In genomic region chr5:139404484-139404840, GRCh38 we compare ENCODE assay signal across 1 cellular context.
TF ChIP-seq lines count a peak whose summit lies in the region.

No MANE protein-coding gene starts in this region.

TF ChIP-seq in K562, 482 proteins besides CTCF, POLR2A, EP300 and RAD21:
- TF ChIP-seq ARID4B (CRISPR knock-in tag; IDR thresholded peaks at IDR 0.05) (no peak), BACH1 (tag; IDR thresholded peaks at IDR 0.05) (peak; percentile 42; the same call in 1 of the 2 replicates), MLLT1 (IDR thresholded peaks at IDR 0.05) (0 out of 4 replicates have a peak, but pooled peaks have one; percentile 15 to 29), YY1 (IDR thresholded peaks at IDR 0.05; ENCODE audit: borderline replicate concordance in 1 of 3, control insufficient read depth in 1 of 3, extremely low read depth in 1 of 3, insufficient read depth in 3 of 3, insufficient read length in 1 of 3, insufficient replicate concordance in 2 of 3, low read depth in 1 of 3, low read length in 2 of 3) (no peak), LEF1 (IDR thresholded peaks at IDR 0.05) (peak; percentile 47; the same call in 1 of the 2 replicates), ZNF644 (tag; IDR thresholded peaks at IDR 0.05; ENCODE audit: low read depth) (0 out of 2 replicates have a peak, but pooled peaks have one; percentile 36), TAF7 (tag; IDR thresholded peaks at IDR 0.05) (0 out of 2 replicates have a peak, but pooled peaks have one; percentile 28), PHB2 (IDR thresholded peaks at IDR 0.05; ENCODE audit: low read depth) (0 out of 2 replicates have a peak, but pooled peaks have one; percentile 24), RREB1 (CRISPR knock-in tag; IDR thresholded peaks at IDR 0.05) (no peak), ARID2 (IDR thresholded peaks at IDR 0.05) (0 out of 2 replicates have a peak, but pooled peaks have one; percentile 8), CEBPG (CRISPR knock-in tag; IDR thresholded peaks at IDR 0.05) (no peak), CEBPG (tag; conservative IDR thresholded peaks at IDR 0.05 in 1 of 2, IDR thresholded peaks at IDR 0.05 in 1 of 2) (0 out of 4 replicates have a peak, but pooled peaks of 1 of the 2 experiments have one; percentile 10), NR2C2 (CRISPR knock-in tag; IDR thresholded peaks at IDR 0.05) (no peak), NR2C2 (tag; IDR thresholded peaks at IDR 0.05) (peak; percentile 6; the same call in 1 of the 2 replicates), ZNF311 (CRISPR knock-in tag; IDR thresholded peaks at IDR 0.05) (no peak), HBP1 (CRISPR knock-in tag; IDR thresholded peaks at IDR 0.05) (no peak), RNF2 (IDR thresholded peaks at IDR 0.05) (no peak), SLC30A9 (CRISPR knock-in tag; IDR thresholded peaks at IDR 0.05) (no peak), NFIC (IDR thresholded peaks at IDR 0.05) (0 out of 2 replicates have a peak, but pooled peaks have one; percentile 6), GATA2 (CRISPR knock-in tag; IDR thresholded peaks at IDR 0.05) (peak; percentile 16; the same call in 1 of the 2 replicates), ZBTB9 (CRISPR knock-in tag; IDR thresholded peaks at IDR 0.05) (peak; percentile 18; the same call in 1 of the 2 replicates), AFF1 (IDR thresholded peaks at IDR 0.05; ENCODE audit: low read depth in 1 of 2, partially characterized antibody in 2 of 2) (peak in 1 of 2 experiments; percentile 21), POLR2H (tag; IDR thresholded peaks at IDR 0.05; ENCODE audit: low read depth) (0 out of 2 replicates have a peak, but pooled peaks have one; percentile 20)
